In the genomic region with DNA sequence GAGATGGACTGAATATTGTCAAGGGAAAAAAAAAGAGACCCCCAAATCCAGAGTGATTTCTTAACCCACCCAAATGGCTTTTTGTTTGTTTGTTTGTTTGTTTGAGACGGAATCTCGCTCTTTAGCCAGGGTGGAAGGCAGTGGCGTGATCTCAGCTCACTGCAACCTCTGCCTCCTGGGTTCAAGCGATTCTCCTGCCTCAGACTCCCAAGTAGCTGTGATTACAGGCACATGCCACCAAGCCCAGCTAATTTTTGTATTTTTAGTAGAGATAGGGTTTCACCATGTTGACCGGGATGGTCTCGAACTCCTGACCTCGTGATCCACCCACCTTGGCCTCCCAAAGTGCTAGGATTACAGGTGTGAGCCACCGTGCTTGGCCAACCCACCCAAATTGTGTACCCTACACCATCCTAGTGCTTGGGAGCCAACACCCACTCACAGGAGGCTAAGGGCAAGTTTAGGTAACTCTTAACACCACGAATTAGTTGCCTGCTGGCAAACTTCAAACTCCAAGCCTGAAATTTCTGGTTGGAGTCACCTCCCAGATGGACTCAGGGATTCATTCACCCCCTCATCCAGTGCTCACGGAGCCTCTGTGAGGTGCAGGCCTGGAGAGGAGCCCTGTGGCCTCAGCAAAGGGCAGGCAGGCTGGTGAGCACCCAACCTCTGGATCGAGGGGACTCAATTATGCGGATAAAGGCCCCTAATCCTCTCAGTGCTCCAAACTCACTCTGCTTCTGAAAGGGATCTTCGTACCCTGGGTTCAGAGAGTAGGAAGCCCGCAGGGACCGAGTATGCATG, we compare ENCODE assay signal across 1 cellular context.
TF ChIP-seq lines count a peak whose summit lies in the region.

No MANE protein-coding gene starts in this region.

TF ChIP-seq in SK-N-SH, 30 proteins besides CTCF, POLR2A, EP300 and RAD21 (continued from another document):
- TF ChIP-seq, protein P1, sequence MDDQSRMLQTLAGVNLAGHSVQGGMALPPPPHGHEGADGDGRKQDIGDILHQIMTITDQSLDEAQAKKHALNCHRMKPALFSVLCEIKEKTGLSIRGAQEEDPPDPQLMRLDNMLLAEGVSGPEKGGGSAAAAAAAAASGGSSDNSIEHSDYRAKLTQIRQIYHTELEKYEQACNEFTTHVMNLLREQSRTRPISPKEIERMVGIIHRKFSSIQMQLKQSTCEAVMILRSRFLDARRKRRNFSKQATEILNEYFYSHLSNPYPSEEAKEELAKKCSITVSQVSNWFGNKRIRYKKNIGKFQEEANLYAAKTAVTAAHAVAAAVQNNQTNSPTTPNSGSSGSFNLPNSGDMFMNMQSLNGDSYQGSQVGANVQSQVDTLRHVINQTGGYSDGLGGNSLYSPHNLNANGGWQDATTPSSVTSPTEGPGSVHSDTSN (IDR thresholded peaks at IDR 0.05), result no peak
